In genomic region chr9:137161558-137162483, GRCh38 we compare ENCODE assay signal across 17 cellular contexts. TPM values are rescaled to one million over a fixed set of nuclear protein-coding genes. Genes with fewer than 3 reads are reported as not detected.
DNase-seq lines count a peak whose midpoint lies in the region; ATAC-seq and TF ChIP-seq lines count a peak whose summit lies in the region.
"Had no signal": no experiment of that assay in that cellular context is flagged by ENCODE, and none has a peak within 500 bp of the region (broad histone marks: within the 10 kb centered on the region; RNA-seq: fewer than 3 reads in every experiment).

No MANE protein-coding gene starts in this region.

- no peak overlapping the region for H2AFZ ChIP-seq in neuronal stem cell (ENCODE audit: low read length)

- no peaks in the 10 kb centered on the region for H3K9me3 Mint-ChIP-seq in endodermal cell
- H3K9me3 Mint-ChIP-seq: activated CD4-positive, alpha-beta memory T cell treated with anti-CD3 and anti-CD28 coated beads, Interleukin-2, amount 10 ng/mL, durations not matched to agents 7 days and 5 days; activated T-helper 17 cell treated with anti-CD3 and anti-CD28 coated beads, Interleukin-2, amount 50 U/mL, for 72 hours had no signal

- no peak overlapping the region for H3K14ac ChIP-seq in neuronal stem cell (ENCODE audit: low read length)

- H3K4me3 ChIP-seq in endodermal cell (ENCODE audit: low read length) (no peak overlapping the region), neuronal stem cell (ENCODE audit: low read length in 2 of 2) (no peak overlapping the region)

- H3K4ac ChIP-seq in neuronal stem cell (ENCODE audit: low read length), result no peak overlapping the region

- H3K36me3 Mint-ChIP-seq in endodermal cell (ENCODE audit: low read depth), result no peaks in the 10 kb centered on the region

- H3K4me2 ChIP-seq in neuronal stem cell (ENCODE audit: insufficient read depth, low read length, poor library complexity, severe bottlenecking), result peak overlapping the region; percentile 18

- WGBS in endodermal cell (ENCODE audit: insufficient coverage in 1 of 2, insufficient read length in 1 of 2), 2 experiments, result 26 to 42% methylated on average over 25 to 69 of the region's 71 CpGs
- no CpG with 5 or more reads among the region's 71 CpGs for WGBS in neuronal stem cell (ENCODE audit: extremely low coverage in 2 of 2, insufficient read length in 2 of 2, insufficient replicate concordance in 1 of 2), 2 donors

- H3K23ac ChIP-seq in neuronal stem cell (ENCODE audit: low read depth, low read length, poor library complexity), result peak overlapping the region; percentile 98

- peak overlapping the region; percentile 67 for H2BK15ac ChIP-seq in neuronal stem cell (ENCODE audit: low read length)

- H2BK120ac ChIP-seq in neuronal stem cell (ENCODE audit: low read depth, low read length), result no peak overlapping the region

- H3K4me1 ChIP-seq in endodermal cell (ENCODE audit: control insufficient read depth, insufficient read depth, low read length) (no peaks in the 10 kb centered on the region), neuronal stem cell (ENCODE audit: control insufficient read depth in 2 of 2, insufficient read depth in 1 of 2, low read depth in 1 of 2, low read length in 2 of 2) (peaks cover 5 to 10% of the 10 kb centered on the region in 2 donors)

- no peak for ATAC-seq in GM21367 (IDR thresholded peaks at IDR 0.05; ENCODE audit: unreplicated experiment)
- ATAC-seq: activated T-helper 17 cell treated with anti-CD3 and anti-CD28 coated beads, Interleukin-2, amount 50 U/mL, for 72 hours had no signal

- no peak overlapping the region for H2BK5ac ChIP-seq in neuronal stem cell (ENCODE audit: low read length)

- no peaks in the 10 kb centered on the region for H3K4me1 Mint-ChIP-seq in endodermal cell

- H3K27ac Mint-ChIP-seq in endodermal cell, result no peak overlapping the region
- H3K27ac Mint-ChIP-seq: activated CD4-positive, alpha-beta memory T cell treated with anti-CD3 and anti-CD28 coated beads, Interleukin-2, amount 10 ng/mL, durations not matched to agents 7 days and 5 days; activated T-helper 17 cell treated with anti-CD3 and anti-CD28 coated beads, Interleukin-2, amount 50 U/mL, for 72 hours had no signal

- H2BK12ac ChIP-seq in neuronal stem cell (ENCODE audit: low read length), result no peak overlapping the region

- peak overlapping the region; percentile 56 for H2AK5ac ChIP-seq in neuronal stem cell (ENCODE audit: low read depth, low read length)

- peaks cover 3% of the 10 kb centered on the region for H3K79me1 ChIP-seq in neuronal stem cell (ENCODE audit: low read depth, low read length)

- H3K27me3 ChIP-seq in endodermal cell (ENCODE audit: control insufficient read depth, insufficient read depth, low read length, poor library complexity, severe bottlenecking) (peaks cover 100% of the 10 kb centered on the region), neuronal stem cell (ENCODE audit: control insufficient read depth in 3 of 3, insufficient read depth in 3 of 3, low read depth in 1 of 3, low read length in 3 of 3) (peaks cover 27 to 92% (median 91%) of the 10 kb centered on the region in 3 experiments)

- DNase-seq in NCI-H2029 (lab: John Stamatoyannopoulos, UW) (peak; percentile 6), NCI-H2029 treated with DMSO at 0.1 percent for 48 hours (lab: John Stamatoyannopoulos, UW) (no peak), NCI-H146 (lab: John Stamatoyannopoulos, UW) (peak; percentile 79), endodermal cell (peak; percentile 79), neuronal stem cell (ENCODE audit: low spot score) (no peak), GDM1 (lab: John Stamatoyannopoulos, UW) (no peak), GOT3 (lab: John Stamatoyannopoulos, UW) (no peak)
- DNase-seq: activated CD4-positive, alpha-beta memory T cell treated with anti-CD3 and anti-CD28 coated beads, Interleukin-2, amount 10 ng/mL, durations not matched to agents 7 days and 5 days; MV-4-11; occipital lobe; Right ventricle myocardium superior had no signal

- H3K36me3 ChIP-seq in endodermal cell (ENCODE audit: control insufficient read depth, insufficient read depth, low read length) (no peaks in the 10 kb centered on the region), neuronal stem cell (replicated peaks in 1 of 2; ENCODE audit: control insufficient read depth in 2 of 2, insufficient read depth in 2 of 2, low read length in 2 of 2) (no peaks in the 10 kb centered on the region)

- H4K91ac ChIP-seq in neuronal stem cell (ENCODE audit: low read depth, low read length, poor library complexity), result no peak overlapping the region

- H3K27me3 Mint-ChIP-seq in endodermal cell (ENCODE audit: insufficient read depth), result peaks cover 95% of the 10 kb centered on the region

- H3K4me3 Mint-ChIP-seq in endodermal cell, result no peak overlapping the region
- H3K4me3 Mint-ChIP-seq: activated CD4-positive, alpha-beta memory T cell treated with anti-CD3 and anti-CD28 coated beads, Interleukin-2, amount 10 ng/mL, durations not matched to agents 7 days and 5 days; activated T-helper 17 cell treated with anti-CD3 and anti-CD28 coated beads, Interleukin-2, amount 50 U/mL, for 72 hours had no signal

- H4K8ac ChIP-seq in neuronal stem cell (ENCODE audit: low read depth, low read length), result no peak overlapping the region

- H3K9me3 ChIP-seq in endodermal cell (ENCODE audit: control insufficient read depth, low read length) (no peaks in the 10 kb centered on the region), neuronal stem cell (replicated peaks in 1 of 2; ENCODE audit: control insufficient read depth in 2 of 2, insufficient read depth in 1 of 2, low read depth in 1 of 2, low read length in 2 of 2) (peaks cover 0 to 7% of the 10 kb centered on the region in 2 donors)

- H3K9ac ChIP-seq in endodermal cell (ENCODE audit: extremely low read depth, low read length, poor library complexity, severe bottlenecking), result no peak overlapping the region
- H3K9ac ChIP-seq in neuronal stem cell (ENCODE audit: low read depth, low read length, poor library complexity), result no peak overlapping the region

- H3K18ac ChIP-seq in neuronal stem cell (ENCODE audit: low read length), result peak overlapping the region; percentile 48

- H3K27ac ChIP-seq in endodermal cell (ENCODE audit: low read depth, low read length), result no peak overlapping the region
- no peak overlapping the region for H3K27ac ChIP-seq in neuronal stem cell (replicated peaks; ENCODE audit: low read length)

- TF ChIP-seq CTCF in endodermal cell (conservative IDR thresholded peaks at IDR 0.05), result no peak

RNA-seq across cellular contexts. Expression of gene LRRC26, which starts 8.0 kb away (rescaled TPM):
- under 1 TPM in 1 of 2 donors, not detected in 1; 0.53 TPM for total RNA-seq in endodermal cell
- polyA plus RNA-seq in endodermal cell (2013, experiment 1 of 2), result 0.39 TPM
- not detected for polyA plus RNA-seq in endodermal cell (2013, experiment 2 of 2)
- 1.2 TPM for polyA plus RNA-seq in neuronal stem cell (2013, experiment 1 of 2)
- 1.3 TPM for polyA plus RNA-seq in neuronal stem cell (2013, experiment 2 of 2)
- total RNA-seq: activated CD4-positive, alpha-beta memory T cell treated with anti-CD3 and anti-CD28 coated beads, Interleukin-2, amount 10 ng/mL, durations not matched to agents 7 days and 5 days; activated T-helper 17 cell treated with anti-CD3 and anti-CD28 coated beads, Interleukin-2, amount 50 U/mL, for 72 hours; HT1080; mesenteric fat pad; NCI-H460; Right ventricle myocardium superior; smooth muscle cell had no signal
- polyA plus RNA-seq: smooth muscle cell had no signal

RNA-seq across cellular contexts. Expression of gene TMEM210, which starts 10.0 kb away (rescaled TPM):
- total RNA-seq in endodermal cell, result under 1 TPM in 1 of 2 donors, not detected in 1; 0.62 TPM
- polyA plus RNA-seq in endodermal cell (2013, experiment 1 of 2), result not detected
- not detected for polyA plus RNA-seq in endodermal cell (2013, experiment 2 of 2)
- polyA plus RNA-seq in neuronal stem cell (2013, experiment 1 of 2), result not detected
- not detected for polyA plus RNA-seq in neuronal stem cell (2013, experiment 2 of 2)
- total RNA-seq: activated CD4-positive, alpha-beta memory T cell treated with anti-CD3 and anti-CD28 coated beads, Interleukin-2, amount 10 ng/mL, durations not matched to agents 7 days and 5 days; activated T-helper 17 cell treated with anti-CD3 and anti-CD28 coated beads, Interleukin-2, amount 50 U/mL, for 72 hours; HT1080; mesenteric fat pad; NCI-H460; occipital lobe; Right ventricle myocardium superior; smooth muscle cell had no signal
- polyA plus RNA-seq: smooth muscle cell had no signal

RNA-seq across cellular contexts. Expression of gene GRIN1, which starts 22.9 kb away (rescaled TPM):
- under 1 TPM; 0.35 to 0.73 TPM for total RNA-seq in endodermal cell
- polyA plus RNA-seq in endodermal cell (2013, experiment 1 of 2), result 0.04 TPM
- 0.12 TPM for polyA plus RNA-seq in endodermal cell (2013, experiment 2 of 2)
- 0.20 TPM for polyA plus RNA-seq in neuronal stem cell (2013, experiment 1 of 2)
- 0.07 TPM for polyA plus RNA-seq in neuronal stem cell (2013, experiment 2 of 2)
- total RNA-seq: HT1080, mesenteric fat pad, NCI-H460, Right ventricle myocardium superior, smooth muscle cell had no signal
- polyA plus RNA-seq: smooth muscle cell had no signal

RNA-seq across cellular contexts. Expression of gene ANAPC2, which starts 26.5 kb away (rescaled TPM):
- total RNA-seq in endodermal cell, result 10 to 100 TPM; 66.5 to 69.2 TPM
- 40.0 TPM for polyA plus RNA-seq in endodermal cell (2013, experiment 1 of 2)
- 33.2 TPM for polyA plus RNA-seq in endodermal cell (2013, experiment 2 of 2)
- polyA plus RNA-seq in neuronal stem cell (2013, experiment 1 of 2), result 16.9 TPM
- 16.3 TPM for polyA plus RNA-seq in neuronal stem cell (2013, experiment 2 of 2)

RNA-seq across cellular contexts. Expression of gene SSNA1, which starts 26.7 kb away (rescaled TPM):
- total RNA-seq in endodermal cell, result 10 to 100 TPM; 66.5 to 67.7 TPM
- 58.8 TPM for polyA plus RNA-seq in endodermal cell (2013, experiment 1 of 2)
- 62.8 TPM for polyA plus RNA-seq in endodermal cell (2013, experiment 2 of 2)
- 55.4 TPM for polyA plus RNA-seq in neuronal stem cell (2013, experiment 1 of 2)
- polyA plus RNA-seq in neuronal stem cell (2013, experiment 2 of 2), result 54.1 TPM

Comparison
In these comparisons a context has a peak if more than half of its experiments do, and no peak if none do; other contexts are left out.
1. DNase-seq: peak in NCI-H2029 (single experiment), NCI-H146 (single experiment) and endodermal cell (single experiment); none in NCI-H2029 treated with DMSO at 0.1 percent for 48 hours (single experiment), neuronal stem cell (single experiment), GDM1 (single experiment) and GOT3 (single experiment).